Comparison of ENCODE assay signal across 8 cellular contexts in genomic region chr13:97224544-97225324, GRCh38. TPM values are rescaled to one million over a fixed set of nuclear protein-coding genes. Genes with fewer than 3 reads are reported as not detected.
A peak's percentile ranks its signal among the peaks of the same experiment; 100 is the strongest.
DNase-seq lines count a peak whose midpoint lies in the region; ATAC-seq and TF ChIP-seq lines count a peak whose summit lies in the region.

No MANE protein-coding gene starts in this region.

- H3K9me3 ChIP-seq in AG04450 (ENCODE audit: control insufficient read depth, insufficient read depth, low read length) (no peaks in the 10 kb centered on the region), SJCRH30 (replicated peaks) (no peaks in the 10 kb centered on the region), muscle layer of duodenum (ENCODE audit: control insufficient read depth in 1 of 2, low read length in 2 of 2) (no peaks in the 10 kb centered on the region)

- peak overlapping the region; percentile 89 for H3K27ac ChIP-seq in AG04450 (ENCODE audit: low read depth, low read length)
- peak overlapping the region; percentile 85 for H3K27ac ChIP-seq in SJCRH30
- H3K27ac ChIP-seq in muscle layer of duodenum (ENCODE audit: low read length): peak overlapping the region; percentile 98

- H3K4me3 ChIP-seq in AG04450 (ENCODE audit: low read depth, low read length): peak overlapping the region; percentile 82
- peak overlapping the region; percentile 67 for H3K4me3 ChIP-seq in SJCRH30
- H3K4me3 ChIP-seq in muscle layer of duodenum (ENCODE audit: low read depth in 1 of 2, low read length in 2 of 2): peak overlapping the region; percentile 68 to 88

- no peak for DNase-seq in AG04450 (ENCODE audit: low read depth, low spot score)
- DNase-seq in SJCRH30: no peak
- peak; percentile 73 to 74 for DNase-seq in dermis microvascular lymphatic vessel endothelial cell (ENCODE audit: low read depth in 2 of 2)
- DNase-seq in activated CD4-positive, CD25-positive, alpha-beta regulatory T cell treated with anti-CD3 and anti-CD28 coated beads, Interleukin-2, amount 50 U/mL, for 72 hours: no peak

- TF ChIP-seq CTCF in AG04450 (IDR thresholded peaks at IDR 0.05; ENCODE audit: low read depth, low read length): no peak

- H3K4me1 ChIP-seq in SJCRH30: peaks cover 18% of the 10 kb centered on the region
- peaks cover 19 to 32% of the 10 kb centered on the region in 2 donors for H3K4me1 ChIP-seq in muscle layer of duodenum (ENCODE audit: control insufficient read depth in 1 of 2, insufficient read depth in 2 of 2, low read length in 2 of 2)

- H3K36me3 ChIP-seq in SJCRH30 (peaks cover 3% of the 10 kb centered on the region; the same call in 1 of the 2 replicates), muscle layer of duodenum (ENCODE audit: control insufficient read depth in 1 of 2, insufficient read depth in 2 of 2, low read length in 2 of 2) (peaks cover 3 to 6% of the 10 kb centered on the region in 2 donors)

- peak; percentile 15 for ATAC-seq in GM19395 (IDR thresholded peaks at IDR 0.05; ENCODE audit: unreplicated experiment)
- no peak for ATAC-seq in GM21723 (IDR thresholded peaks at IDR 0.05; ENCODE audit: unreplicated experiment)
- ATAC-seq in HG03025 (IDR thresholded peaks at IDR 0.05; ENCODE audit: low FRiP score, unreplicated experiment): no peak

- CTCF ChIA-PET in AG04450 (lab: Charles Lee): interaction anchor here (1.0 to 7.3 kb wide), 7 partner anchors 12 to 575 kb away, joined by 3 to 92 read pairs (median 10); no protein-coding TSS in a partner anchor

- POLR2A ChIA-PET in AG04450 (lab: Yijun Ruan, JAX): interaction anchor here (0.6 to 1.0 kb wide), 5 partner anchors 16 to 90 kb away, joined by 3 to 12 read pairs (median 5); no protein-coding TSS in a partner anchor

- H3K27me3 ChIP-seq in AG04450 (ENCODE audit: control insufficient read depth, insufficient read depth, low read length): no peaks in the 10 kb centered on the region
- H3K27me3 ChIP-seq in SJCRH30: no peaks in the 10 kb centered on the region
- no peaks in the 10 kb centered on the region for H3K27me3 ChIP-seq in muscle layer of duodenum (ENCODE audit: low read depth, low read length)

RNA-seq across cellular contexts. Expression of gene MBNL2, which starts 2.6 kb away (rescaled TPM):
- polyA plus RNA-seq in AG04450 (2011; rRNA removed): 42.4 and 44.0 TPM in 2 replicates
- polyA minus RNA-seq in AG04450 (2011; rRNA and poly(A)+ RNA removed): 83.4 and 103 TPM in 2 replicates
- 32.9 and 33.4 TPM in 2 replicates for total RNA-seq in SJCRH30 (2014; rRNA removed; shearing (Covaris generic))
- total RNA-seq in dermis microvascular lymphatic vessel endothelial cell: 41.0 and 49.2 TPM in 2 replicates

Comparison
In these comparisons a context has a peak if more than half of its experiments do, and no peak if none do; other contexts are left out.
1. DNase-seq: peak in dermis microvascular lymphatic vessel endothelial cell (2 of 2); none in AG04450 (single experiment), SJCRH30 (0 of 2) and activated CD4-positive, CD25-positive, alpha-beta regulatory T cell treated with anti-CD3 and anti-CD28 coated beads, Interleukin-2, amount 50 U/mL, for 72 hours (single experiment).
2. Peak in every context shown above with its lines, with median percentiles within 50 percentile points of each other: H3K27ac ChIP-seq and H3K4me3 ChIP-seq.